1 cellular context compared by ENCODE assay signal in genomic region chr5:143008809-143009521, GRCh38.
A peak's percentile ranks its signal among the peaks of the same experiment; 100 is the strongest.
TF ChIP-seq lines count a peak whose summit lies in the region.

No MANE protein-coding gene starts in this region.

TF ChIP-seq in GM12878, 131 proteins besides CTCF, POLR2A, EP300 and RAD21 (continued from another document and continues in another):
- no peak for TF ChIP-seq TCF7 (IDR thresholded peaks at IDR 0.05; ENCODE audit: borderline replicate concordance)
- TF ChIP-seq EGR1 (IDR thresholded peaks at IDR 0.05; ENCODE audit: borderline replicate concordance in 1 of 2, low read depth in 2 of 2, low read length in 2 of 2), result no peak
- TF ChIP-seq NFYA (IDR thresholded peaks at IDR 0.05; ENCODE audit: borderline replicate concordance, low read depth, low read length), result no peak
- TF ChIP-seq SRF (IDR thresholded peaks at IDR 0.05; ENCODE audit: low read depth in 2 of 2, low read length in 2 of 2), result 0 out of 4 replicates have a peak, but pooled peaks have one; percentile 13 to 16
- TF ChIP-seq ZBTB4 (CRISPR knock-in tag; IDR thresholded peaks at IDR 0.05), result no peak
- no peak for TF ChIP-seq POLR2AphosphoS2 (IDR thresholded peaks at IDR 0.05; ENCODE audit: low read depth, low read length)
- peak; percentile 96 for TF ChIP-seq RELB (IDR thresholded peaks at IDR 0.05; ENCODE audit: low read depth)
- no peak for TF ChIP-seq KAT2A (conservative IDR thresholded peaks at IDR 0.05; ENCODE audit: control insufficient read depth, low read depth, low read length)
- peak; percentile 93 for TF ChIP-seq BMI1 (IDR thresholded peaks at IDR 0.05; ENCODE audit: borderline replicate concordance)
- TF ChIP-seq PAX5 (IDR thresholded peaks at IDR 0.05; ENCODE audit: borderline replicate concordance, low read depth, low read length), result peak; percentile 98
- TF ChIP-seq IRF3 (IDR thresholded peaks at IDR 0.05), result no peak
- TF ChIP-seq ESRRA (IDR thresholded peaks at IDR 0.05; ENCODE audit: low read length), result peak; percentile 93
- TF ChIP-seq GATAD2B (conservative IDR thresholded peaks at IDR 0.05; ENCODE audit: low read depth), result peak; percentile 97
- peak; percentile 99 for TF ChIP-seq EED (IDR thresholded peaks at IDR 0.05; ENCODE audit: low read depth)
- no peak for TF ChIP-seq HDGF (IDR thresholded peaks at IDR 0.05)
- peak; percentile 32 for TF ChIP-seq BCL3 (IDR thresholded peaks at IDR 0.05; ENCODE audit: borderline replicate concordance, insufficient read depth, low read depth, low read length, poor library complexity, severe bottlenecking)
- peak; percentile 94; the same call in 1 of the 2 replicates for TF ChIP-seq BACH1 (IDR thresholded peaks at IDR 0.05; ENCODE audit: borderline replicate concordance)
- peak; percentile 98 for TF ChIP-seq ATF7 (IDR thresholded peaks at IDR 0.05; ENCODE audit: low read depth)
- TF ChIP-seq SUPT20H (IDR thresholded peaks at IDR 0.05; ENCODE audit: borderline replicate concordance, control insufficient read depth, low read depth, low read length), result no peak
- TF ChIP-seq NFXL1 (IDR thresholded peaks at IDR 0.05; ENCODE audit: borderline replicate concordance), result no peak
- TF ChIP-seq SIX5 (IDR thresholded peaks at IDR 0.05; ENCODE audit: low read depth, low read length, severe bottlenecking), result no peak
- no peak for TF ChIP-seq CHD4 (IDR thresholded peaks at IDR 0.05)
- no peak for TF ChIP-seq ZNF274 (IDR thresholded peaks at IDR 0.05; ENCODE audit: insufficient read depth, insufficient read length)
- TF ChIP-seq USF2 (IDR thresholded peaks at IDR 0.05; ENCODE audit: borderline replicate concordance, low read depth, low read length), result peak; percentile 64; the same call in 1 of the 2 replicates
- no peak for TF ChIP-seq ZBTB11 (CRISPR knock-in tag; IDR thresholded peaks at IDR 0.05)
- TF ChIP-seq PBX3 (IDR thresholded peaks at IDR 0.05; ENCODE audit: insufficient replicate concordance, low read depth, low read length), result peak; percentile 41
- TF ChIP-seq GABPA (IDR thresholded peaks at IDR 0.05; ENCODE audit: low read depth), result peak; percentile 83
- TF ChIP-seq NRF1 (conservative IDR thresholded peaks at IDR 0.05; ENCODE audit: low read depth, low read length), result no peak
- TF ChIP-seq USF1 (IDR thresholded peaks at IDR 0.05; ENCODE audit: borderline replicate concordance, extremely low read length, insufficient read depth, low read depth, low read length), result peak; percentile 55
- no peak for TF ChIP-seq BRCA1 (IDR thresholded peaks at IDR 0.05; ENCODE audit: low read depth, low read length)
- TF ChIP-seq MYB (IDR thresholded peaks at IDR 0.05; ENCODE audit: borderline replicate concordance, low read depth, low read length), result 0 out of 2 replicates have a peak, but pooled peaks have one; percentile 72
- TF ChIP-seq NR2F1 (conservative IDR thresholded peaks at IDR 0.05), result peak; percentile 95
- TF ChIP-seq JUNB (IDR thresholded peaks at IDR 0.05), result peak; percentile 96
- TF ChIP-seq MTA2 (IDR thresholded peaks at IDR 0.05; ENCODE audit: low read depth), result peak; percentile 100
- no peak; the same call in 1 of the 2 replicates for TF ChIP-seq ZSCAN29 (IDR thresholded peaks at IDR 0.05)
- TF ChIP-seq SIN3A (IDR thresholded peaks at IDR 0.05; ENCODE audit: low read depth, low read length), result no peak
- TF ChIP-seq MXI1 (IDR thresholded peaks at IDR 0.05; ENCODE audit: low read depth, low read length), result peak; percentile 31; the same call in 1 of the 2 replicates
- TF ChIP-seq ZBTB40 (IDR thresholded peaks at IDR 0.05; ENCODE audit: borderline replicate concordance), result peak; percentile 46; the same call in 1 of the 2 replicates
- TF ChIP-seq NR2C2 (IDR thresholded peaks at IDR 0.05; ENCODE audit: borderline replicate concordance, control insufficient read depth, insufficient read length, low read depth), result no peak
- TF ChIP-seq ZNF217 (IDR thresholded peaks at IDR 0.05), result 0 out of 2 replicates have a peak, but pooled peaks have one; percentile 11
- no peak for TF ChIP-seq SMAD5 (IDR thresholded peaks at IDR 0.05; ENCODE audit: low read depth)
- TF ChIP-seq NR2C1 (IDR thresholded peaks at IDR 0.05), result peak; percentile 3; the same call in 1 of the 2 replicates
- TF ChIP-seq PML (IDR thresholded peaks at IDR 0.05; ENCODE audit: low read length), result 0 out of 2 replicates have a peak, but pooled peaks have one; percentile 71
